ENCODE assay signal across 1 cellular context in the genomic region with DNA sequence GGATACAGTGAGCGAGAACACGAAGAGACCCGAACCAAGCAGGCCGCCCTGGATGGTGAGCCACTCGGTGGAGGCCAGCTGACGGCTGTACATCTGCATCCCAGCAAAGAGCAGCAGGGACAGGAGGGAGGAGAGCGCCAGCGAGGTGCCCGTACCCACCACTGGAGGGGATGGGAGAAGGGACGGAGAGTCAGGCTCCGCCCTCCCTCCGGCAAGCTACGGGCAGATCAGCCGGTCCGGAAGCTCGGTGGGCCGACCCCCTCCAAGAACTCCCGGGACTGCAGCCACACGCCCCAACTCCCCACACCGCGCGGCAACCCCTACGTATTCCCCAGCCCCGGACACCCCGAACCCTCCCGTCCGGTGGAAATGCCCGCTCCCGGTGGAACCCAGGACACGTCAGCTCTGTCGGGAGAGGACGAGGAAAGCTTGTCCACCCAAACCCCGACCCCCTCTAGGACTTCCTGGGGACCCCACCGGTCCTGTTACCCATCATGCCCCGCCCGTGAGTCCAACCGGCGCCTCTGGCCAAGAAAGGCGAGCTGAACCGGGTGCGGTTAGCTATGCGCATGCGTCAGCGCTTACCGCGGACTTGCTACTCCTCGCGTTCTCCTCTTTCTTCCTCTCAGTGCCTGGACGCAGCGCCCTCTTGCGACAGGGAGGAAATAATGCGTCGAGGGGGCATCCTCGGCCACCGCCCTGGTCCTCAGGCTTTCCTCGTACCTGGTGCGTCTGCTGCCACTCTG.
TF ChIP-seq lines count a peak whose summit lies in the region.

A gene (minus strand): TSS at position 573 of the 746 bp plus-strand sequence. CDS start 80 bp downstream, at position 493.

TF ChIP-seq in HepG2, 621 proteins besides CTCF, POLR2A, EP300 and RAD21 (continued from another document and continues in another):
- TF ChIP-seq, protein P1, sequence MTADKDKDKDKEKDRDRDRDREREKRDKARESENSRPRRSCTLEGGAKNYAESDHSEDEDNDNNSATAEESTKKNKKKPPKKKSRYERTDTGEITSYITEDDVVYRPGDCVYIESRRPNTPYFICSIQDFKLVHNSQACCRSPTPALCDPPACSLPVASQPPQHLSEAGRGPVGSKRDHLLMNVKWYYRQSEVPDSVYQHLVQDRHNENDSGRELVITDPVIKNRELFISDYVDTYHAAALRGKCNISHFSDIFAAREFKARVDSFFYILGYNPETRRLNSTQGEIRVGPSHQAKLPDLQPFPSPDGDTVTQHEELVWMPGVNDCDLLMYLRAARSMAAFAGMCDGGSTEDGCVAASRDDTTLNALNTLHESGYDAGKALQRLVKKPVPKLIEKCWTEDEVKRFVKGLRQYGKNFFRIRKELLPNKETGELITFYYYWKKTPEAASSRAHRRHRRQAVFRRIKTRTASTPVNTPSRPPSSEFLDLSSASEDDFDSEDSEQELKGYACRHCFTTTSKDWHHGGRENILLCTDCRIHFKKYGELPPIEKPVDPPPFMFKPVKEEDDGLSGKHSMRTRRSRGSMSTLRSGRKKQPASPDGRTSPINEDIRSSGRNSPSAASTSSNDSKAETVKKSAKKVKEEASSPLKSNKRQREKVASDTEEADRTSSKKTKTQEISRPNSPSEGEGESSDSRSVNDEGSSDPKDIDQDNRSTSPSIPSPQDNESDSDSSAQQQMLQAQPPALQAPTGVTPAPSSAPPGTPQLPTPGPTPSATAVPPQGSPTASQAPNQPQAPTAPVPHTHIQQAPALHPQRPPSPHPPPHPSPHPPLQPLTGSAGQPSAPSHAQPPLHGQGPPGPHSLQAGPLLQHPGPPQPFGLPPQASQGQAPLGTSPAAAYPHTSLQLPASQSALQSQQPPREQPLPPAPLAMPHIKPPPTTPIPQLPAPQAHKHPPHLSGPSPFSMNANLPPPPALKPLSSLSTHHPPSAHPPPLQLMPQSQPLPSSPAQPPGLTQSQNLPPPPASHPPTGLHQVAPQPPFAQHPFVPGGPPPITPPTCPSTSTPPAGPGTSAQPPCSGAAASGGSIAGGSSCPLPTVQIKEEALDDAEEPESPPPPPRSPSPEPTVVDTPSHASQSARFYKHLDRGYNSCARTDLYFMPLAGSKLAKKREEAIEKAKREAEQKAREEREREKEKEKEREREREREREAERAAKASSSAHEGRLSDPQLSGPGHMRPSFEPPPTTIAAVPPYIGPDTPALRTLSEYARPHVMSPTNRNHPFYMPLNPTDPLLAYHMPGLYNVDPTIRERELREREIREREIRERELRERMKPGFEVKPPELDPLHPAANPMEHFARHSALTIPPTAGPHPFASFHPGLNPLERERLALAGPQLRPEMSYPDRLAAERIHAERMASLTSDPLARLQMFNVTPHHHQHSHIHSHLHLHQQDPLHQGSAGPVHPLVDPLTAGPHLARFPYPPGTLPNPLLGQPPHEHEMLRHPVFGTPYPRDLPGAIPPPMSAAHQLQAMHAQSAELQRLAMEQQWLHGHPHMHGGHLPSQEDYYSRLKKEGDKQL (CRISPR knock-in tag; IDR thresholded peaks at IDR 0.05; ENCODE audit: low read depth), result no peak
- TF ChIP-seq KDM2A (CRISPR knock-in tag; IDR thresholded peaks at IDR 0.05; ENCODE audit: borderline replicate concordance, low read depth), result peak; percentile 98
- TF ChIP-seq, protein P2, sequence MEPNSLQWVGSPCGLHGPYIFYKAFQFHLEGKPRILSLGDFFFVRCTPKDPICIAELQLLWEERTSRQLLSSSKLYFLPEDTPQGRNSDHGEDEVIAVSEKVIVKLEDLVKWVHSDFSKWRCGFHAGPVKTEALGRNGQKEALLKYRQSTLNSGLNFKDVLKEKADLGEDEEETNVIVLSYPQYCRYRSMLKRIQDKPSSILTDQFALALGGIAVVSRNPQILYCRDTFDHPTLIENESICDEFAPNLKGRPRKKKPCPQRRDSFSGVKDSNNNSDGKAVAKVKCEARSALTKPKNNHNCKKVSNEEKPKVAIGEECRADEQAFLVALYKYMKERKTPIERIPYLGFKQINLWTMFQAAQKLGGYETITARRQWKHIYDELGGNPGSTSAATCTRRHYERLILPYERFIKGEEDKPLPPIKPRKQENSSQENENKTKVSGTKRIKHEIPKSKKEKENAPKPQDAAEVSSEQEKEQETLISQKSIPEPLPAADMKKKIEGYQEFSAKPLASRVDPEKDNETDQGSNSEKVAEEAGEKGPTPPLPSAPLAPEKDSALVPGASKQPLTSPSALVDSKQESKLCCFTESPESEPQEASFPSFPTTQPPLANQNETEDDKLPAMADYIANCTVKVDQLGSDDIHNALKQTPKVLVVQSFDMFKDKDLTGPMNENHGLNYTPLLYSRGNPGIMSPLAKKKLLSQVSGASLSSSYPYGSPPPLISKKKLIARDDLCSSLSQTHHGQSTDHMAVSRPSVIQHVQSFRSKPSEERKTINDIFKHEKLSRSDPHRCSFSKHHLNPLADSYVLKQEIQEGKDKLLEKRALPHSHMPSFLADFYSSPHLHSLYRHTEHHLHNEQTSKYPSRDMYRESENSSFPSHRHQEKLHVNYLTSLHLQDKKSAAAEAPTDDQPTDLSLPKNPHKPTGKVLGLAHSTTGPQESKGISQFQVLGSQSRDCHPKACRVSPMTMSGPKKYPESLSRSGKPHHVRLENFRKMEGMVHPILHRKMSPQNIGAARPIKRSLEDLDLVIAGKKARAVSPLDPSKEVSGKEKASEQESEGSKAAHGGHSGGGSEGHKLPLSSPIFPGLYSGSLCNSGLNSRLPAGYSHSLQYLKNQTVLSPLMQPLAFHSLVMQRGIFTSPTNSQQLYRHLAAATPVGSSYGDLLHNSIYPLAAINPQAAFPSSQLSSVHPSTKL (CRISPR knock-in tag; IDR thresholded peaks at IDR 0.05), result peak; percentile 62
- TF ChIP-seq ZNF570 (CRISPR knock-in tag; IDR thresholded peaks at IDR 0.05; ENCODE audit: borderline replicate concordance), result no peak
- no peak for TF ChIP-seq JUN (CRISPR knock-in tag; IDR thresholded peaks at IDR 0.05)
- TF ChIP-seq PPARG (CRISPR knock-in tag; conservative IDR thresholded peaks at IDR 0.05), result 0 out of 2 replicates have a peak, but pooled peaks have one; percentile 54
- TF ChIP-seq ZNF746 (CRISPR knock-in tag; IDR thresholded peaks at IDR 0.05), result no peak
- TF ChIP-seq ZNF709 (CRISPR knock-in tag; IDR thresholded peaks at IDR 0.05), result peak; percentile 72
- TF ChIP-seq ZFP82 (CRISPR knock-in tag; IDR thresholded peaks at IDR 0.05; ENCODE audit: borderline replicate concordance), result no peak
- no peak for TF ChIP-seq ZNF550 (CRISPR knock-in tag; IDR thresholded peaks at IDR 0.05; ENCODE audit: borderline replicate concordance)
- no peak for TF ChIP-seq ZNF7 (CRISPR knock-in tag; IDR thresholded peaks at IDR 0.05)
- TF ChIP-seq, protein P3, sequence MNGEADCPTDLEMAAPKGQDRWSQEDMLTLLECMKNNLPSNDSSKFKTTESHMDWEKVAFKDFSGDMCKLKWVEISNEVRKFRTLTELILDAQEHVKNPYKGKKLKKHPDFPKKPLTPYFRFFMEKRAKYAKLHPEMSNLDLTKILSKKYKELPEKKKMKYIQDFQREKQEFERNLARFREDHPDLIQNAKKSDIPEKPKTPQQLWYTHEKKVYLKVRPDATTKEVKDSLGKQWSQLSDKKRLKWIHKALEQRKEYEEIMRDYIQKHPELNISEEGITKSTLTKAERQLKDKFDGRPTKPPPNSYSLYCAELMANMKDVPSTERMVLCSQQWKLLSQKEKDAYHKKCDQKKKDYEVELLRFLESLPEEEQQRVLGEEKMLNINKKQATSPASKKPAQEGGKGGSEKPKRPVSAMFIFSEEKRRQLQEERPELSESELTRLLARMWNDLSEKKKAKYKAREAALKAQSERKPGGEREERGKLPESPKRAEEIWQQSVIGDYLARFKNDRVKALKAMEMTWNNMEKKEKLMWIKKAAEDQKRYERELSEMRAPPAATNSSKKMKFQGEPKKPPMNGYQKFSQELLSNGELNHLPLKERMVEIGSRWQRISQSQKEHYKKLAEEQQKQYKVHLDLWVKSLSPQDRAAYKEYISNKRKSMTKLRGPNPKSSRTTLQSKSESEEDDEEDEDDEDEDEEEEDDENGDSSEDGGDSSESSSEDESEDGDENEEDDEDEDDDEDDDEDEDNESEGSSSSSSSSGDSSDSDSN (CRISPR knock-in tag; IDR thresholded peaks at IDR 0.05), result peak; percentile 84
- TF ChIP-seq MED13 (CRISPR knock-in tag; IDR thresholded peaks at IDR 0.05), result peak; percentile 64; the same call in 1 of the 2 replicates
- TF ChIP-seq ZNF749 (CRISPR knock-in tag; IDR thresholded peaks at IDR 0.05; ENCODE audit: borderline replicate concordance), result peak; percentile 29; the same call in 1 of the 2 replicates
- TF ChIP-seq, protein P4, sequence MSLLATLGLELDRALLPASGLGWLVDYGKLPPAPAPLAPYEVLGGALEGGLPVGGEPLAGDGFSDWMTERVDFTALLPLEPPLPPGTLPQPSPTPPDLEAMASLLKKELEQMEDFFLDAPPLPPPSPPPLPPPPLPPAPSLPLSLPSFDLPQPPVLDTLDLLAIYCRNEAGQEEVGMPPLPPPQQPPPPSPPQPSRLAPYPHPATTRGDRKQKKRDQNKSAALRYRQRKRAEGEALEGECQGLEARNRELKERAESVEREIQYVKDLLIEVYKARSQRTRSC (CRISPR knock-in tag; IDR thresholded peaks at IDR 0.05; ENCODE audit: low read depth), result no peak
- TF ChIP-seq IKZF1 (IDR thresholded peaks at IDR 0.05), result no peak
- TF ChIP-seq, protein P5, sequence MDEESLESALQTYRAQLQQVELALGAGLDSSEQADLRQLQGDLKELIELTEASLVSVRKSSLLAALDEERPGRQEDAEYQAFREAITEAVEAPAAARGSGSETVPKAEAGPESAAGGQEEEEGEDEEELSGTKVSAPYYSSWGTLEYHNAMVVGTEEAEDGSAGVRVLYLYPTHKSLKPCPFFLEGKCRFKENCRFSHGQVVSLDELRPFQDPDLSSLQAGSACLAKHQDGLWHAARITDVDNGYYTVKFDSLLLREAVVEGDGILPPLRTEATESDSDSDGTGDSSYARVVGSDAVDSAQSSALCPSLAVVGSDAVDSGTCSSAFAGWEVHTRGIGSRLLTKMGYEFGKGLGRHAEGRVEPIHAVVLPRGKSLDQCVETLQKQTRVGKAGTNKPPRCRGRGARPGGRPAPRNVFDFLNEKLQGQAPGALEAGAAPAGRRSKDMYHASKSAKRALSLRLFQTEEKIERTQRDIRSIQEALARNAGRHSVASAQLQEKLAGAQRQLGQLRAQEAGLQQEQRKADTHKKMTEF (CRISPR knock-in tag; IDR thresholded peaks at IDR 0.05), result no peak; the same call in none of the 2 replicates
- TF ChIP-seq, protein P6, sequence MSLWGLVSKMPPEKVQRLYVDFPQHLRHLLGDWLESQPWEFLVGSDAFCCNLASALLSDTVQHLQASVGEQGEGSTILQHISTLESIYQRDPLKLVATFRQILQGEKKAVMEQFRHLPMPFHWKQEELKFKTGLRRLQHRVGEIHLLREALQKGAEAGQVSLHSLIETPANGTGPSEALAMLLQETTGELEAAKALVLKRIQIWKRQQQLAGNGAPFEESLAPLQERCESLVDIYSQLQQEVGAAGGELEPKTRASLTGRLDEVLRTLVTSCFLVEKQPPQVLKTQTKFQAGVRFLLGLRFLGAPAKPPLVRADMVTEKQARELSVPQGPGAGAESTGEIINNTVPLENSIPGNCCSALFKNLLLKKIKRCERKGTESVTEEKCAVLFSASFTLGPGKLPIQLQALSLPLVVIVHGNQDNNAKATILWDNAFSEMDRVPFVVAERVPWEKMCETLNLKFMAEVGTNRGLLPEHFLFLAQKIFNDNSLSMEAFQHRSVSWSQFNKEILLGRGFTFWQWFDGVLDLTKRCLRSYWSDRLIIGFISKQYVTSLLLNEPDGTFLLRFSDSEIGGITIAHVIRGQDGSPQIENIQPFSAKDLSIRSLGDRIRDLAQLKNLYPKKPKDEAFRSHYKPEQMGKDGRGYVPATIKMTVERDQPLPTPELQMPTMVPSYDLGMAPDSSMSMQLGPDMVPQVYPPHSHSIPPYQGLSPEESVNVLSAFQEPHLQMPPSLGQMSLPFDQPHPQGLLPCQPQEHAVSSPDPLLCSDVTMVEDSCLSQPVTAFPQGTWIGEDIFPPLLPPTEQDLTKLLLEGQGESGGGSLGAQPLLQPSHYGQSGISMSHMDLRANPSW (CRISPR knock-in tag; IDR thresholded peaks at IDR 0.05; ENCODE audit: borderline replicate concordance), result 0 out of 2 replicates have a peak, but pooled peaks have one; percentile 59
- TF ChIP-seq PHF5A (CRISPR knock-in tag; IDR thresholded peaks at IDR 0.05; ENCODE audit: low read depth, unreplicated experiment), result no peak
- TF ChIP-seq, protein P7, sequence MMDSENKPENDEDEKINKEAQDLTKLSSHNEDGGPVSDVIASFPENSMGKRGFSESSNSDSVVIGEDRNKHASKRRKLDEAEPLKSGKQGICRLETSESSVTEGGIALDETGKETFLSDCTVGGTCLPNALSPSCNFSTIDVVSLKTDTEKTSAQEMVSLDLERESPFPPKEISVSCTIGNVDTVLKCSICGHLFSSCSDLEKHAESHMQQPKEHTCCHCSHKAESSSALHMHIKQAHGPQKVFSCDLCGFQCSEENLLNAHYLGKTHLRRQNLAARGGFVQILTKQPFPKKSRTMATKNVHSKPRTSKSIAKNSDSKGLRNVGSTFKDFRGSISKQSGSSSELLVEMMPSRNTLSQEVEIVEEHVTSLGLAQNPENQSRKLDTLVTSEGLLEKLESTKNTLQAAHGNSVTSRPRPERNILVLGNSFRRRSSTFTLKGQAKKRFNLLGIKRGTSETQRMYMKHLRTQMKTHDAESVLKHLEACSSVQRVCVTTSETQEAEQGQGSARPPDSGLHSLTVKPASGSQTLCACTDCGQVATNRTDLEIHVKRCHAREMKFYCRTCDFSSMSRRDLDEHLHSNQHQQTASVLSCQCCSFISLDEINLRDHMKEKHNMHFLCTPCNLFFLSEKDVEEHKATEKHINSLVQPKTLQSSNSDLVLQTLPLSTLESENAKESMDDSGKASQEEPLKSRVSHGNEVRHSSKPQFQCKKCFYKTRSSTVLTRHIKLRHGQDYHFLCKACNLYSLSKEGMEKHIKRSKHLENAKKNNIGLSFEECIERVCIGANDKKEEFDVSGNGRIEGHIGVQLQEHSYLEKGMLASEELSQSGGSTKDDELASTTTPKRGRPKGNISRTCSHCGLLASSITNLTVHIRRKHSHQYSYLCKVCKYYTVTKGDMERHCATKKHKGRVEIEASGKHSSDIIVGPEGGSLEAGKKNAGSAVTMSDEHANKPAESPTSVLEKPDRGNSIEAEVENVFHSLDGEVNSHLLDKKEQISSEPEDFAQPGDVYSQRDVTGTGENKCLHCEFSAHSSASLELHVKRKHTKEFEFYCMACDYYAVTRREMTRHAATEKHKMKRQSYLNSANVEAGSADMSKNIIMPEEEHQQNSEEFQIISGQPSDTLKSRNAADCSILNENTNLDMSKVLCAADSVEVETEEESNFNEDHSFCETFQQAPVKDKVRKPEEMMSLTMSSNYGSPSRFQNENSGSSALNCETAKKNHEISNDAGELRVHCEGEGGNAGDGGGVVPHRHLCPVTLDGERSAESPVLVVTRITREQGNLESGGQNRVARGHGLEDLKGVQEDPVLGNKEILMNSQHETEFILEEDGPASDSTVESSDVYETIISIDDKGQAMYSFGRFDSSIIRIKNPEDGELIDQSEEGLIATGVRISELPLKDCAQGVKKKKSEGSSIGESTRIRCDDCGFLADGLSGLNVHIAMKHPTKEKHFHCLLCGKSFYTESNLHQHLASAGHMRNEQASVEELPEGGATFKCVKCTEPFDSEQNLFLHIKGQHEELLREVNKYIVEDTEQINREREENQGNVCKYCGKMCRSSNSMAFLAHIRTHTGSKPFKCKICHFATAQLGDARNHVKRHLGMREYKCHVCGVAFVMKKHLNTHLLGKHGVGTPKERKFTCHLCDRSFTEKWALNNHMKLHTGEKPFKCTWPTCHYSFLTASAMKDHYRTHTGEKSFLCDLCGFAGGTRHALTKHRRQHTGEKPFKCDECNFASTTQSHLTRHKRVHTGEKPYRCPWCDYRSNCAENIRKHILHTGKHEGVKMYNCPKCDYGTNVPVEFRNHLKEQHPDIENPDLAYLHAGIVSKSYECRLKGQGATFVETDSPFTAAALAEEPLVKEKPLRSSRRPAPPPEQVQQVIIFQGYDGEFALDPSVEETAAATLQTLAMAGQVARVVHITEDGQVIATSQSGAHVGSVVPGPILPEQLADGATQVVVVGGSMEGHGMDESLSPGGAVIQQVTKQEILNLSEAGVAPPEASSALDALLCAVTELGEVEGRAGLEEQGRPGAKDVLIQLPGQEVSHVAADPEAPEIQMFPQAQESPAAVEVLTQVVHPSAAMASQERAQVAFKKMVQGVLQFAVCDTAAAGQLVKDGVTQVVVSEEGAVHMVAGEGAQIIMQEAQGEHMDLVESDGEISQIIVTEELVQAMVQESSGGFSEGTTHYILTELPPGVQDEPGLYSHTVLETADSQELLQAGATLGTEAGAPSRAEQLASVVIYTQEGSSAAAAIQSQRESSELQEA (CRISPR knock-in tag; IDR thresholded peaks at IDR 0.05; ENCODE audit: not compliant biosample characterization), result peak; percentile 37
- TF ChIP-seq ATF7 (IDR thresholded peaks at IDR 0.05), result no peak
- TF ChIP-seq ATF7 (CRISPR knock-in tag; IDR thresholded peaks at IDR 0.05), result no peak
